1 cellular context compared by ENCODE assay signal in genomic region chr12:52901715-52902541, GRCh38.
TF ChIP-seq lines count a peak whose summit lies in the region.

No MANE protein-coding gene starts in this region.

TF ChIP-seq in WTC11, 78 proteins besides CTCF, POLR2A, EP300 and RAD21 (continued from another document):
- TF ChIP-seq ZNF512 (CRISPR knock-in tag; IDR thresholded peaks at IDR 0.05; ENCODE audit: borderline replicate concordance) (no peak), TEAD4 (CRISPR knock-in tag; IDR thresholded peaks at IDR 0.05) (no peak), ZNF425 (CRISPR knock-in tag; conservative IDR thresholded peaks at IDR 0.05) (no peak), RORB (CRISPR knock-in tag; IDR thresholded peaks at IDR 0.05) (no peak), PRDM15 (CRISPR knock-in tag; IDR thresholded peaks at IDR 0.05) (no peak), JUN (CRISPR knock-in tag; IDR thresholded peaks at IDR 0.05) (no peak), SMAD4 (CRISPR knock-in tag; IDR thresholded peaks at IDR 0.05) (no peak), ZNF121 (CRISPR knock-in tag; IDR thresholded peaks at IDR 0.05) (no peak), ERG (CRISPR knock-in tag; IDR thresholded peaks at IDR 0.05) (no peak), SP1 (CRISPR knock-in tag; conservative IDR thresholded peaks at IDR 0.05) (no peak), HMGXB4 (CRISPR knock-in tag; IDR thresholded peaks at IDR 0.05) (no peak), EMX1 (CRISPR knock-in tag; IDR thresholded peaks at IDR 0.05) (no peak), MXD4 (CRISPR knock-in tag; IDR thresholded peaks at IDR 0.05; ENCODE audit: borderline replicate concordance) (no peak), CREB1 (CRISPR knock-in tag; IDR thresholded peaks at IDR 0.05) (no peak), NFE2L1 (CRISPR knock-in tag; IDR thresholded peaks at IDR 0.05) (no peak)
TF ChIP-seq in WTC11: peak in this region for 0.
